In genomic region chr2:237453671-237454070, GRCh38 we compare ENCODE assay signal across 23 cellular contexts. TPM values are rescaled to one million over a fixed set of nuclear protein-coding genes. Genes with fewer than 3 reads are reported as not detected.
"Had no signal": no experiment of that assay in that cellular context is flagged by ENCODE, and none has a peak within 500 bp of the region (broad histone marks: within the 10 kb centered on the region; RNA-seq: fewer than 3 reads in every experiment).

No MANE protein-coding gene starts in this region.

- H3K4me3 ChIP-seq: coronary artery, heart left ventricle, left lung, tibial artery, uterus had no signal

- H3K27ac ChIP-seq: brain microvascular endothelial cell, coronary artery, left lung had no signal

- H3K27me3 ChIP-seq: brain microvascular endothelial cell, tibial artery, uterus had no signal

- H3K9me3 ChIP-seq: heart left ventricle, left lung, tibial artery, uterus had no signal

- H3K36me3 ChIP-seq: brain microvascular endothelial cell, heart left ventricle, left lung, tibial artery, uterus had no signal

- DNase-seq: activated B cell treated with CpG ODN at 0.5 μM for 24 hours; activated CD4-positive, alpha-beta memory T cell treated with anti-CD3 and anti-CD28 coated beads for 36 hours; activated CD4-positive, alpha-beta T cell treated with anti-CD3 and anti-CD28 coated beads for 4 hours; activated effector memory CD4-positive, alpha-beta T cell treated with Interleukin-2 at 50 U/mL for 16 hours; activated naive CD4-positive, alpha-beta T cell treated with anti-CD3 and anti-CD28 coated beads, Interleukin-2, amount 50 U/mL, for 16 hours; activated T-cell treated with anti-CD3 and anti-CD28 coated beads, Interleukin-2, amount 50 U/mL, for 1 hour; aorta; brain microvascular endothelial cell; central memory CD4-positive, alpha-beta T cell; erythroblast; foreskin melanocyte; heart left ventricle; left lung; occipital lobe; retina; stimulated activated CD4-positive, alpha-beta T cell treated with anti-CD3 and anti-CD28 coated beads, Interleukin-12 subunit alpha, Interleukin-12 subunit beta, amount 100 ng/mL, for 4 hours; stimulated activated CD4-positive, alpha-beta T cell treated with anti-CD3 and anti-CD28 coated beads, Interleukin-1b, Interleukin-23, amount 100 ng/mL, for 48 hours; stimulated activated naive CD8-positive, alpha-beta T cell treated with anti-CD3 and anti-CD28 coated beads, Interleukin-15, Interleukin-2, amounts not matched to agents 100 U/mL and 50 U/mL, for 24 hours; T-helper 9 cell; tibial artery had no signal

RNA-seq across cellular contexts. Expression of gene MLPH, which starts 33.4 kb away (rescaled TPM):
- total RNA-seq: activated B cell treated with CpG ODN at 0.5 μM for 24 hours; activated CD4-positive, alpha-beta memory T cell treated with anti-CD3 and anti-CD28 coated beads for 36 hours had no signal
- polyA plus RNA-seq: neural cell had no signal
